11 cellular contexts compared by ENCODE assay signal in the genomic region with DNA sequence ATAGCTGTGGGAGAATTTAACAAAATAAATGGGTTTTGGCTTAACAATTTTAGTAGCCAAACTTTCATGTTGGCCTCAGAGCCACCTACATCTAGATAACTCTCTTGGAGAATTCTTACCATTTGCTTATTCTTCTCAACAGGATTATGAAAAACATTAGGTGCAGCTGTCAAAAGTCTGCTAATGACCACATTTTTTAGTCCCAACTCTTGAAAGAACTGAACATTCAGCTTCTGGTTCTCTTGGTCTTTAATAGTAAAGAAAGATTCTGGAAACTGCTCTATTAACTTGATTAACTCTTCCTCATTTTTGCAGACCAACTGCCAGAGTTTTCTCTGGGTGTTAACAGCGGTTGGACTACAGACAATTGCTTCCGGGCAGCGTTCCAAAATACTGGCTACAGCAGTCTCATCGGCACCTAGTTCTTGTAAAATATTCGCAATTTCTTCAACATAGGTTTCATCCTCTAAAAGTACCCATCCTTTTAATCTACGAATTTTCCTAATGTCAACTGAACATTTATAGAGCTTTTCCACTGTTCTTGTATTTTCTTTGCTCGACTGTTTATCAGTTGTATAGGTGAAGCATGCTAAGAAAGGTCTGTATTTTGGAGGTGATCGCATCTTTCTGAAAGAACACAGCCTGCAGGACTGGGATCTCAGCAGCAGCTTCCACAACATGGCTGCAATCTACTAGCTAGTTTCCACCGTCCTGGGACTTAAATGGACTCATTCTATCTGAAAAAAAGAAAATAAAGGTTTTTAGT. TPM values are rescaled to one million over a fixed set of nuclear protein-coding genes. Genes with fewer than 3 reads are reported as not detected.
DNase-seq lines count a peak whose midpoint lies in the region; TF ChIP-seq lines count a peak whose summit lies in the region.
"Had no signal": no experiment of that assay in that cellular context is flagged by ENCODE, and none has a peak within 500 bp of the region (broad histone marks: within the 10 kb centered on the region; RNA-seq: fewer than 3 reads in every experiment).

No MANE protein-coding gene starts in this region.

- H3K27me3 ChIP-seq in H7 (ENCODE audit: control insufficient read depth, insufficient read depth, low read length) = no peaks in the 10 kb centered on the region
- no peaks in the 10 kb centered on the region for H3K27me3 ChIP-seq in ascending aorta
- H3K27me3 ChIP-seq: tibial artery had no signal

- H3K9me3 ChIP-seq in ascending aorta = no peaks in the 10 kb centered on the region
- H3K9me3 ChIP-seq: tibial artery had no signal

- peaks cover 5 to 36% of the 10 kb centered on the region in 2 donors for H3K4me1 ChIP-seq in ascending aorta

- H3K4me3 ChIP-seq in H7 (ENCODE audit: insufficient read depth, low read depth, low read length) = no peak overlapping the region
- H3K4me3 ChIP-seq in ascending aorta = no peak overlapping the region
- H3K4me3 ChIP-seq: skin epidermis, tibial artery had no signal

- TF ChIP-seq CTCF in ascending aorta (IDR thresholded peaks at IDR 0.05) = no peak

- intact Hi-C loops in ascending aorta (cut with DNase I) = no loop called here

- DNase-seq in DMS 273 treated with DMSO at 0.1 percent for 48 hours (lab: John Stamatoyannopoulos, UW) = peak; percentile 59
- peak; percentile 76 for DNase-seq in NCI-H2196 (lab: John Stamatoyannopoulos, UW; ENCODE audit: unreplicated experiment)
- DNase-seq in dermis blood vessel endothelial cell = peak; percentile 64
- peak; percentile 72 for DNase-seq in myocyte (ENCODE audit: low read depth)
- DNase-seq in activated CD4-positive, alpha-beta T cell treated with anti-CD3 and anti-CD28 coated beads, Interleukin-2, amount 50 U/mL, for 4 hours = no peak
- no peak for DNase-seq in H7
- DNase-seq in ascending aorta (ENCODE audit: low spot score in 2 of 2) = no peak
- no peak for DNase-seq in NCI-H82 (lab: John Stamatoyannopoulos, UW)

- H3K36me3 ChIP-seq in H7 (replicated peaks; ENCODE audit: control insufficient read depth, insufficient read depth, low read length) (no peaks in the 10 kb centered on the region), ascending aorta (peaks cover 0 to 3% of the 10 kb centered on the region in 2 donors)
- H3K36me3 ChIP-seq: tibial artery had no signal

- H3K27ac ChIP-seq in ascending aorta = peak overlapping the region in 1 of 2 donors; percentile 15
- H3K27ac ChIP-seq: RWPE1, skin epidermis had no signal

RNA-seq across cellular contexts. Expression of a gene that starts 8.7 kb away (rescaled TPM):
- total RNA-seq in dermis blood vessel endothelial cell (6.5 and 7.2 TPM in 2 replicates), myocyte (19.3 and 46.2 TPM in 2 replicates), ascending aorta (3.1 TPM)
- 10.2 TPM for polyA plus RNA-seq in myocyte (2012)
- 6.5 and 11.5 TPM in 2 replicates for total RNA-seq in H7 (2014; rRNA removed; shearing (Covaris generic))

RNA-seq across cellular contexts. Expression of a gene that starts 22.5 kb away (rescaled TPM):
- total RNA-seq in dermis blood vessel endothelial cell (46.8 and 48.1 TPM in 2 replicates), myocyte (77.9 and 105 TPM in 2 replicates), ascending aorta (27.0 TPM)
- 49.0 TPM for polyA plus RNA-seq in myocyte (2012)
- total RNA-seq in H7 (2014; rRNA removed; shearing (Covaris generic)) = 19.0 and 23.7 TPM in 2 replicates

Comparison
In these comparisons a context has a peak if more than half of its experiments do, and no peak if none do; other contexts are left out.
1. DNase-seq: peak in DMS 273 treated with DMSO at 0.1 percent for 48 hours (single experiment), NCI-H2196 (single experiment), dermis blood vessel endothelial cell (single experiment) and myocyte (single experiment); none in activated CD4-positive, alpha-beta T cell treated with anti-CD3 and anti-CD28 coated beads, Interleukin-2, amount 50 U/mL, for 4 hours (0 of 2), H7 (single experiment), ascending aorta (0 of 2) and NCI-H82 (single experiment).